1 cellular context compared by ENCODE assay signal in the genomic region with DNA sequence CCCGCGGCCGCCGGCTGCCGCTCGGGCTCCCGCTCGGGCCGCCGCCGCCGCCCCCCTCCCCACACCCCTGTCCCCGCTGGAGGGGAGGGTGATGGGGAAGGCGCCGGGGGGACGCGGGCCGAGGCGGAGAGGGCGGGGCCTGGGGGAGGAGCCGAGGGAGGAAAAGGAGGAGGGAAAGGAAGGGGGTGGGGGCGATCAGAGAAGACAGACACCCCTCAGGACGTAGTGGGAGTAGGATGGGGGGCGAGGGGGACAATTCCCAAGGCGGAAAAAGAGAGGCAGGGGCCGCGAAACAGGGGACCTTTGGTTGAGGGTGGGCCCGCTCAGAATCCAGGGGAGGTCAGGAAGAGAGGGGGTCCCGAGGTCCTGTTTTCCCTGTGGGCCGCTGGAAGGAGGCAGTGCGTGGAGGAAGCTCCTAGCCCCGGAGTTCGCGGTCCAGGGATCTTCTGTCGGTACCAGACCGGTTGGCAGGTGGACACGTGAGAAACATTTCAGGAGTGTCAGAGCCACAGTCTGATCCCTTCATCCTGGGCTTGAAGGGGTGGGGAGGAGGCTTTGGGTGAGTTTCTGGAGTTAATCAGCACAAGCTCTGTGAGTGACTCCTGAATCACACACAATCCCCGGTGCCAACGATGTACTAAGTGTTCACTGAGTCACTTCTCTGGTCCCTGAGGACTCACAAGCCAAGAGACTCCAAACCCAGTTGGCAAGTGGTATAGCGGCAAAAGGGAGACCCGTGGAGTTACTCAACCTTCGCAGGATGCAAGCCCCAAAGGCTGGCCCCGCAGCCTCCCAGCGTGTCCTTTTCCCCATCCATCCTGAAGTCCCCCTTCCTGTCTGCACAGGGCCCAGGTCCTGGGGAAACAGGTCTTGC.
A peak's percentile ranks its signal among the peaks of the same experiment; 100 is the strongest.
TF ChIP-seq lines count a peak whose summit lies in the region.

A gene with protein sequence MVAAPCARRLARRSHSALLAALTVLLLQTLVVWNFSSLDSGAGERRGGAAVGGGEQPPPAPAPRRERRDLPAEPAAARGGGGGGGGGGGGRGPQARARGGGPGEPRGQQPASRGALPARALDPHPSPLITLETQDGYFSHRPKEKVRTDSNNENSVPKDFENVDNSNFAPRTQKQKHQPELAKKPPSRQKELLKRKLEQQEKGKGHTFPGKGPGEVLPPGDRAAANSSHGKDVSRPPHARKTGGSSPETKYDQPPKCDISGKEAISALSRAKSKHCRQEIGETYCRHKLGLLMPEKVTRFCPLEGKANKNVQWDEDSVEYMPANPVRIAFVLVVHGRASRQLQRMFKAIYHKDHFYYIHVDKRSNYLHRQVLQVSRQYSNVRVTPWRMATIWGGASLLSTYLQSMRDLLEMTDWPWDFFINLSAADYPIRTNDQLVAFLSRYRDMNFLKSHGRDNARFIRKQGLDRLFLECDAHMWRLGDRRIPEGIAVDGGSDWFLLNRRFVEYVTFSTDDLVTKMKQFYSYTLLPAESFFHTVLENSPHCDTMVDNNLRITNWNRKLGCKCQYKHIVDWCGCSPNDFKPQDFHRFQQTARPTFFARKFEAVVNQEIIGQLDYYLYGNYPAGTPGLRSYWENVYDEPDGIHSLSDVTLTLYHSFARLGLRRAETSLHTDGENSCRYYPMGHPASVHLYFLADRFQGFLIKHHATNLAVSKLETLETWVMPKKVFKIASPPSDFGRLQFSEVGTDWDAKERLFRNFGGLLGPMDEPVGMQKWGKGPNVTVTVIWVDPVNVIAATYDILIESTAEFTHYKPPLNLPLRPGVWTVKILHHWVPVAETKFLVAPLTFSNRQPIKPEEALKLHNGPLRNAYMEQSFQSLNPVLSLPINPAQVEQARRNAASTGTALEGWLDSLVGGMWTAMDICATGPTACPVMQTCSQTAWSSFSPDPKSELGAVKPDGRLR (minus strand): TSS at position 90 of the 874 bp plus-strand sequence. CDS start 164 bp downstream, outside the sequence.

TF ChIP-seq in H1, 55 proteins besides CTCF, POLR2A, EP300 and RAD21:
- TF ChIP-seq SP4 (IDR thresholded peaks at IDR 0.05; ENCODE audit: low read length) (0 out of 2 replicates have a peak, but pooled peaks have one; percentile 37), KDM4A (IDR thresholded peaks at IDR 0.05; ENCODE audit: low read depth, low read length, severe bottlenecking) (peak; percentile 60), CHD2 (IDR thresholded peaks at IDR 0.05; ENCODE audit: low read length) (no peak), RBBP5 (IDR thresholded peaks at IDR 0.05; ENCODE audit: borderline replicate concordance, low read depth, low read length) (0 out of 2 replicates have a peak, but pooled peaks have one; percentile 27)
